ENCODE assay signal across 21 cellular contexts in the genomic region with DNA sequence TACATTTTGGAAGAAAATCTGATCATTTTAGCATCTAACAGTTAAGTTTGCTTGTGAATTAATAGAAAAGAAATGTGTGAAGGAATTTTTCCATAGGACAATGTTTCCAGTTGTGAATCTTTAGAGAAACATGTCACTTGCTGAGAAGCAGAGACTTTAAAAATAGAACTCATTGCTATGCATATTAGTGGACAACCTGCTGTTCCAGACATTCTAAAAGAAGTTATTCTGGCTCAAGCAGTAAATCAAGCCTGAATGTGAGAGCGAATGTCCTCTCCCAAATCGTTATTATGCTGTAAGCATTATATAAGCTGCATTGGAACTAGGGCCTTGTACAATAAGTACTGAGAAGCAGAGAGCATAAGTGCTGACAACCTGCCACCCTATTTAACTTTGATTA.
"Had no signal": no experiment of that assay in that cellular context is flagged by ENCODE, and none has a peak within 500 bp of the region (broad histone marks: within the 10 kb centered on the region; RNA-seq: fewer than 3 reads in every experiment).

No MANE protein-coding gene starts in this region.

- DNase-seq: activated CD4-positive, alpha-beta T cell treated with anti-CD3 and anti-CD28 coated beads, Interleukin-2, amount 50 U/mL, for 4 hours; activated CD8-positive, alpha-beta memory T cell treated with anti-CD3 and anti-CD28 coated beads, Interleukin-2, amount 50 U/mL, for 48 hours; activated naive CD4-positive, alpha-beta T cell; activated naive CD8-positive, alpha-beta T cell treated with anti-CD3 and anti-CD28 coated beads for 36 hours; activated T-cell treated with anti-CD3 and anti-CD28 coated beads, Interleukin-2, amount 50 U/mL, for 4 hours; effector CD8-positive, alpha-beta T cell; foreskin melanocyte; immature natural killer cell; left ventricle myocardium superior; mammary epithelial cell; nephron progenitor cell; small intestine; stimulated activated CD4-positive, alpha-beta T cell treated with anti-CD3 and anti-CD28 coated beads, Interleukin-15, amount 100 ng/mL, for 24 hours; stomach; T-helper 1 cell; transverse colon had no signal

- H3K4me1 Mint-ChIP-seq: activated naive CD8-positive, alpha-beta T cell treated with anti-CD3 and anti-CD28 coated beads for 36 hours; immature natural killer cell; nephron progenitor cell; stimulated activated memory B cell treated with anti-CD40 and anti-IgM and Interleukin-4, amounts not matched to agents 10 μg/mL and 1 μg/mL and 100 μg/mL, for 72 hours had no signal

- H3K9me3 Mint-ChIP-seq: activated naive CD8-positive, alpha-beta T cell treated with anti-CD3 and anti-CD28 coated beads for 36 hours; activated T-helper 2 cell treated with anti-CD3 and anti-CD28 coated beads, Interferon-gamma antibody, Interleukin-2, Interleukin-4, amounts not matched to agents 10 μg/mL and 5 μg/mL and 100 μg/mL, durations not matched to agents 14 hours and 24 hours and 36 hours; dendritic cell treated with granulocyte-macrophage colony-stimulating factor and Interleukin-4, amounts not matched to agents 40 ng/mL and 50 ng/mL, for 4 days; nephron progenitor cell had no signal

- H3K36me3 ChIP-seq: stomach, transverse colon, vagina had no signal

- ATAC-seq: activated T-cell treated with anti-CD3 and anti-CD28 coated beads, Interleukin-2, amount 50 U/mL, for 4 hours; left ventricle myocardium superior; sciatic nerve; stimulated activated memory B cell treated with anti-CD40 and anti-IgM and Interleukin-4, amounts not matched to agents 10 μg/mL and 1 μg/mL and 100 μg/mL, for 72 hours had no signal

- H3K27ac Mint-ChIP-seq: activated naive CD8-positive, alpha-beta T cell treated with anti-CD3 and anti-CD28 coated beads for 36 hours; activated T-helper 2 cell treated with anti-CD3 and anti-CD28 coated beads, Interferon-gamma antibody, Interleukin-2, Interleukin-4, amounts not matched to agents 10 μg/mL and 5 μg/mL and 100 μg/mL, durations not matched to agents 14 hours and 24 hours and 36 hours; dendritic cell treated with granulocyte-macrophage colony-stimulating factor and Interleukin-4, amounts not matched to agents 40 ng/mL and 50 ng/mL, for 4 days; immature natural killer cell; nephron progenitor cell; stimulated activated memory B cell treated with anti-CD40 and anti-IgM and Interleukin-4, amounts not matched to agents 10 μg/mL and 1 μg/mL and 100 μg/mL, for 72 hours had no signal

- H3K4me1 ChIP-seq: stomach, transverse colon, vagina had no signal

- H3K27me3 ChIP-seq: stomach, transverse colon, vagina had no signal

- H3K4me3 ChIP-seq: stomach, transverse colon, vagina had no signal

- H3K4me3 Mint-ChIP-seq: activated naive CD8-positive, alpha-beta T cell treated with anti-CD3 and anti-CD28 coated beads for 36 hours; activated T-cell treated with anti-CD3 and anti-CD28 coated beads, Interleukin-2, amount 50 U/mL, for 4 hours; dendritic cell treated with granulocyte-macrophage colony-stimulating factor and Interleukin-4, amounts not matched to agents 40 ng/mL and 50 ng/mL, for 4 days; immature natural killer cell; nephron progenitor cell; stimulated activated memory B cell treated with anti-CD40 and anti-IgM and Interleukin-4, amounts not matched to agents 10 μg/mL and 1 μg/mL and 100 μg/mL, for 72 hours had no signal

- H3K27me3 Mint-ChIP-seq: activated naive CD8-positive, alpha-beta T cell treated with anti-CD3 and anti-CD28 coated beads for 36 hours; dendritic cell treated with granulocyte-macrophage colony-stimulating factor and Interleukin-4, amounts not matched to agents 40 ng/mL and 50 ng/mL, for 4 days; stimulated activated memory B cell treated with anti-CD40 and anti-IgM and Interleukin-4, amounts not matched to agents 10 μg/mL and 1 μg/mL and 100 μg/mL, for 72 hours had no signal

- H3K27ac ChIP-seq: stomach, transverse colon, vagina had no signal

- H3K9me3 ChIP-seq: stomach, transverse colon, vagina had no signal

- H3K36me3 Mint-ChIP-seq: activated naive CD8-positive, alpha-beta T cell treated with anti-CD3 and anti-CD28 coated beads for 36 hours; immature natural killer cell; stimulated activated memory B cell treated with anti-CD40 and anti-IgM and Interleukin-4, amounts not matched to agents 10 μg/mL and 1 μg/mL and 100 μg/mL, for 72 hours had no signal
